ENCODE assay signal across 25 cellular contexts in the genomic region with DNA sequence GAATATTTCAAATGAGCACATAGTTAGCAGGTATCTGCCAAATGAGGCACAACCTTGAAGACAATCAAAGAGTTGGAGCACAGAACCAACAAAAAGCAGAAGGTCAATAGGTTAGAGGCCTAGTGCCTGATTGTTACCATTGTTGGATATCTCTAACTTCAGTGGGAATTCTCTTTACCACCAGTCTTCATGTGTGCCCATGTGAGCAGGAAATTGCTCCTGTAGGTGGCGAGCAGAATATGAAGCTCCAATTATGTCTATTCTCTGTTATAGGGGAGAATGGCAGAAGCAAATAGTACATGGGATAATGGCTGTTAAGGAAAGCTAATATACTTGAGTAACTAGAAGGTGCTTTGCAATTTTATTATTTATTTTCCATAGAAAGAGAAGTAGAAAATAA. TPM values are rescaled to one million over a fixed set of nuclear protein-coding genes. Genes with fewer than 3 reads are reported as not detected.
DNase-seq lines count a peak whose midpoint lies in the region; ATAC-seq and TF ChIP-seq lines count a peak whose summit lies in the region.
"Had no signal": no experiment of that assay in that cellular context is flagged by ENCODE, and none has a peak within 500 bp of the region (broad histone marks: within the 10 kb centered on the region; RNA-seq: fewer than 3 reads in every experiment).

No MANE protein-coding gene starts in this region.

- no peak overlapping the region for H3K27ac Mint-ChIP-seq in chondrocyte (ENCODE audit: unreplicated experiment)
- no peak overlapping the region for H3K27ac Mint-ChIP-seq in stimulated activated memory B cell treated with anti-CD40 and anti-IgM and Interleukin-4, amounts not matched to agents 10 μg/mL and 1 μg/mL and 100 μg/mL, for 72 hours
- H3K27ac Mint-ChIP-seq: activated CD8-positive, alpha-beta T cell treated with anti-CD3 and anti-CD28 coated beads, Interleukin-2, amount 10 ng/mL, durations not matched to agents 7 days and 5 days; activated naive CD4-positive, alpha-beta T cell treated with anti-CD3 and anti-CD28 coated beads for 36 hours; natural killer cell; stimulated activated effector memory CD8-positive, alpha-beta T cell treated with anti-CD3 and anti-CD28 coated beads, Interleukin-12 subunit alpha, Interleukin-12 subunit beta, amount 100 ng/mL, for 72 hours; WTC11 had no signal

- no peaks in the 10 kb centered on the region for H3K79me2 ChIP-seq in PC-3 (ENCODE audit: low read length)
- H3K79me2 ChIP-seq: parathyroid adenoma had no signal

- no peaks in the 10 kb centered on the region for H3K4me1 Mint-ChIP-seq in chondrocyte (ENCODE audit: low read depth)
- no peaks in the 10 kb centered on the region for H3K4me1 Mint-ChIP-seq in stimulated activated memory B cell treated with anti-CD40 and anti-IgM and Interleukin-4, amounts not matched to agents 10 μg/mL and 1 μg/mL and 100 μg/mL, for 72 hours
- H3K4me1 Mint-ChIP-seq: natural killer cell; stimulated activated effector memory CD8-positive, alpha-beta T cell treated with anti-CD3 and anti-CD28 coated beads, Interleukin-12 subunit alpha, Interleukin-12 subunit beta, amount 100 ng/mL, for 72 hours; WTC11 had no signal

- H3K27me3 Mint-ChIP-seq in chondrocyte (ENCODE audit: low read depth), result peaks cover 33% of the 10 kb centered on the region
- H3K27me3 Mint-ChIP-seq in stimulated activated memory B cell treated with anti-CD40 and anti-IgM and Interleukin-4, amounts not matched to agents 10 μg/mL and 1 μg/mL and 100 μg/mL, for 72 hours, result peaks cover 23% of the 10 kb centered on the region

- no peaks in the 10 kb centered on the region for H3K9me2 ChIP-seq in PC-3 (replicated peaks; ENCODE audit: low read length)

- no peak overlapping the region for H3K4me3 ChIP-seq in PC-3 (ENCODE audit: low read length)
- H3K4me3 ChIP-seq: GM23248, sigmoid colon, SJCRH30 had no signal

- ATAC-seq in PC-3, result peak; percentile 51; the same call in 1 of the 2 replicates
- peak; percentile 5 for ATAC-seq in stimulated activated memory B cell treated with anti-CD40 and anti-IgM and Interleukin-4, amounts not matched to agents 10 μg/mL and 1 μg/mL and 100 μg/mL, for 72 hours
- ATAC-seq: activated CD8-positive, alpha-beta T cell treated with anti-CD3 and anti-CD28 coated beads, Interleukin-2, amount 10 ng/mL, durations not matched to agents 7 days and 5 days; activated T-cell treated with anti-CD3 and anti-CD28 coated beads, Interleukin-2, amount 50 U/mL, for 4 hours; left cardiac atrium; natural killer cell; stimulated activated effector memory CD8-positive, alpha-beta T cell treated with anti-CD3 and anti-CD28 coated beads, Interleukin-12 subunit alpha, Interleukin-12 subunit beta, amount 100 ng/mL, for 72 hours; WTC11 had no signal

- no peak overlapping the region for H3K4me3 Mint-ChIP-seq in chondrocyte (ENCODE audit: unreplicated experiment)
- no peak overlapping the region for H3K4me3 Mint-ChIP-seq in stimulated activated memory B cell treated with anti-CD40 and anti-IgM and Interleukin-4, amounts not matched to agents 10 μg/mL and 1 μg/mL and 100 μg/mL, for 72 hours
- H3K4me3 Mint-ChIP-seq: activated CD8-positive, alpha-beta T cell treated with anti-CD3 and anti-CD28 coated beads, Interleukin-2, amount 10 ng/mL, durations not matched to agents 7 days and 5 days; activated naive CD4-positive, alpha-beta T cell treated with anti-CD3 and anti-CD28 coated beads for 36 hours; activated T-cell treated with anti-CD3 and anti-CD28 coated beads, Interleukin-2, amount 50 U/mL, for 4 hours; natural killer cell; stimulated activated effector memory CD8-positive, alpha-beta T cell treated with anti-CD3 and anti-CD28 coated beads, Interleukin-12 subunit alpha, Interleukin-12 subunit beta, amount 100 ng/mL, for 72 hours; WTC11 had no signal

- intact Hi-C loops in PC-3 (cut with micrococcal nuclease), result no loop called here

- no peaks in the 10 kb centered on the region for H4K20me1 ChIP-seq in PC-3 (ENCODE audit: low read length)

- TF ChIP-seq CTCF in PC-3 (conservative IDR thresholded peaks at IDR 0.05; ENCODE audit: low read depth, low read length) (peak; percentile 43; the same call in 1 of the 2 replicates), chondrocyte (IDR thresholded peaks at IDR 0.05) (peak; percentile 34)

- BruUV-seq in PC-3 (replicated peaks; lab: Mats Ljungman, UMichigan), result no TSS peak

- POLR2A ChIA-PET in PC-3 (lab: Charles Lee; ENCODE audit: unreplicated experiment), result interaction anchor here (0.6 kb wide), 1 partner anchor 1094 kb away, joined by 3 read pairs; no protein-coding TSS in a partner anchor

- H3K36me3 Mint-ChIP-seq in chondrocyte (ENCODE audit: low read depth), result no peaks in the 10 kb centered on the region
- no peaks in the 10 kb centered on the region for H3K36me3 Mint-ChIP-seq in stimulated activated memory B cell treated with anti-CD40 and anti-IgM and Interleukin-4, amounts not matched to agents 10 μg/mL and 1 μg/mL and 100 μg/mL, for 72 hours
- H3K36me3 Mint-ChIP-seq: natural killer cell; stimulated activated effector memory CD8-positive, alpha-beta T cell treated with anti-CD3 and anti-CD28 coated beads, Interleukin-12 subunit alpha, Interleukin-12 subunit beta, amount 100 ng/mL, for 72 hours; WTC11 had no signal

- DNase-seq in NCI-H82 (lab: John Stamatoyannopoulos, UW), result peak; percentile 18
- DNase-seq in NCI-H82 treated with DMSO at 0.1 percent for 48 hours (lab: John Stamatoyannopoulos, UW; ENCODE audit: unreplicated experiment), result no peak
- no peak for DNase-seq in PC-3
- no peak for DNase-seq in chondrocyte (ENCODE audit: low spot score)
- no peak for DNase-seq in activated CD8-positive, alpha-beta memory T cell treated with anti-CD3 and anti-CD28 coated beads, Interleukin-2, amount 50 U/mL, for 4 hours
- DNase-seq in activated T-cell treated with anti-CD3 and anti-CD28 coated beads for 4 hours, result no peak
- DNase-seq in NCI-H1105 (lab: John Stamatoyannopoulos, UW), result no peak
- DNase-seq: activated CD8-positive, alpha-beta T cell treated with anti-CD3 and anti-CD28 coated beads, Interleukin-2, amount 10 ng/mL, durations not matched to agents 7 days and 5 days; activated naive CD4-positive, alpha-beta T cell treated with anti-CD3 and anti-CD28 coated beads for 36 hours; activated T-cell treated with anti-CD3 and anti-CD28 coated beads, Interleukin-2, amount 50 U/mL, for 4 hours; effector memory CD4-positive, alpha-beta T cell; GM23248; left cardiac atrium; mesendoderm; natural killer cell; NCI-H1048; NCI-H2081 treated with DMSO at 0.1 percent for 48 hours; NCI-H524; sigmoid colon; SJCRH30 had no signal

- CTCF ChIA-PET in PC-3 (lab: Charles Lee), result no interaction called here

- no peaks in the 10 kb centered on the region for H3K36me3 ChIP-seq in PC-3 (ENCODE audit: low read depth, low read length)
- H3K36me3 ChIP-seq: sigmoid colon, SJCRH30 had no signal

- no peak overlapping the region for H3K9ac ChIP-seq in PC-3 (ENCODE audit: low read length)
- H3K9ac ChIP-seq: GM23248, parathyroid adenoma had no signal

- no peaks in the 10 kb centered on the region for H3F3A ChIP-seq in PC-3 (ENCODE audit: low read length, unreplicated experiment)

- no peak overlapping the region for H3K27ac ChIP-seq in PC-3 (ENCODE audit: low read length)
- H3K27ac ChIP-seq: GM23248, parathyroid adenoma, sigmoid colon, SJCRH30 had no signal

- no peaks in the 10 kb centered on the region for H3K27me3 ChIP-seq in PC-3 (ENCODE audit: low read length)
- H3K27me3 ChIP-seq: sigmoid colon, SJCRH30 had no signal

- H3K4me2 ChIP-seq in PC-3 (ENCODE audit: low read length), result no peak overlapping the region

- no peak overlapping the region for H2AFZ ChIP-seq in PC-3 (ENCODE audit: low read length)
- H2AFZ ChIP-seq: GM23248, parathyroid adenoma had no signal

- no peaks in the 10 kb centered on the region for H3K4me1 ChIP-seq in PC-3 (ENCODE audit: insufficient read depth, low read length)
- H3K4me1 ChIP-seq: parathyroid adenoma, SJCRH30 had no signal

- H3K9me3 ChIP-seq in PC-3 (ENCODE audit: low read length), result no peaks in the 10 kb centered on the region
- H3K9me3 ChIP-seq: sigmoid colon, SJCRH30 had no signal

- no peaks in the 10 kb centered on the region for H3K9me3 Mint-ChIP-seq in chondrocyte (ENCODE audit: low read depth)
- no peaks in the 10 kb centered on the region for H3K9me3 Mint-ChIP-seq in stimulated activated memory B cell treated with anti-CD40 and anti-IgM and Interleukin-4, amounts not matched to agents 10 μg/mL and 1 μg/mL and 100 μg/mL, for 72 hours
- H3K9me3 Mint-ChIP-seq: activated naive CD4-positive, alpha-beta T cell treated with anti-CD3 and anti-CD28 coated beads for 36 hours; activated T-cell treated with anti-CD3 and anti-CD28 coated beads, Interleukin-2, amount 50 U/mL, for 4 hours; natural killer cell; stimulated activated effector memory CD8-positive, alpha-beta T cell treated with anti-CD3 and anti-CD28 coated beads, Interleukin-12 subunit alpha, Interleukin-12 subunit beta, amount 100 ng/mL, for 72 hours; WTC11 had no signal

RNA-seq across cellular contexts. Expression of gene ZNF385B, which starts 14.9 kb away (rescaled TPM):
- total RNA-seq in PC-3 (2014; rRNA removed) (0.81 and 2.4 TPM in 2 replicates), chondrocyte (0.25 to 0.56 TPM (median 0.41 TPM) in 3 replicates)
- total RNA-seq: activated CD8-positive, alpha-beta T cell treated with anti-CD3 and anti-CD28 coated beads, Interleukin-2, amount 10 ng/mL, durations not matched to agents 7 days and 5 days; activated naive CD4-positive, alpha-beta T cell treated with anti-CD3 and anti-CD28 coated beads for 36 hours; GM23248; T-helper 2 cell treated with Interferon-gamma antibody and Interleukin-4, amounts not matched to agents 100 ng/mL and 5 ng/mL, for 36 hours had no signal
